Comparison of ENCODE assay signal across 11 cellular contexts in genomic region chr2:20421988-20422678, GRCh38. TPM values are rescaled to one million over a fixed set of nuclear protein-coding genes. Genes with fewer than 3 reads are reported as not detected.
DNase-seq lines count a peak whose midpoint lies in the region; ATAC-seq and TF ChIP-seq lines count a peak whose summit lies in the region.
"Had no signal": no experiment of that assay in that cellular context is flagged by ENCODE, and none has a peak within 500 bp of the region (broad histone marks: within the 10 kb centered on the region; RNA-seq: fewer than 3 reads in every experiment).

No MANE protein-coding gene starts in this region.

- no peak for ATAC-seq in activated CD8-positive, alpha-beta T cell treated with anti-CD3 and anti-CD28 coated beads for 36 hours

- peak overlapping the region in 1 of 4 donors; percentile 26 for H3K4me3 ChIP-seq in esophagus squamous epithelium
- H3K4me3 ChIP-seq in muscle layer of duodenum (ENCODE audit: low read depth in 1 of 2, low read length in 2 of 2): no peak overlapping the region
- H3K4me3 ChIP-seq in uterus: no peak overlapping the region
- H3K4me3 ChIP-seq: A549 had no signal

- peaks cover 16% of the 10 kb centered on the region for H3K4me1 Mint-ChIP-seq in activated CD4-positive, alpha-beta memory T cell treated with anti-CD3 and anti-CD28 coated beads for 36 hours (ENCODE audit: low read depth)
- H3K4me1 Mint-ChIP-seq in activated CD4-positive, alpha-beta memory T cell treated with anti-CD3 and anti-CD28 coated beads, Interleukin-2, amount 10 ng/mL, durations not matched to agents 7 days and 5 days: peaks cover 33% of the 10 kb centered on the region
- H3K4me1 Mint-ChIP-seq in activated CD8-positive, alpha-beta T cell treated with anti-CD3 and anti-CD28 coated beads for 36 hours (ENCODE audit: low read depth): peaks cover 14% of the 10 kb centered on the region

- no peaks in the 10 kb centered on the region for H3K27me3 ChIP-seq in esophagus squamous epithelium
- H3K27me3 ChIP-seq in muscle layer of duodenum (ENCODE audit: low read depth, low read length): no peaks in the 10 kb centered on the region
- no peaks in the 10 kb centered on the region for H3K27me3 ChIP-seq in uterus

- CTCF ChIA-PET in activated CD4-positive, alpha-beta memory T cell treated with anti-CD3 and anti-CD28 coated beads for 36 hours (lab: Charles Lee): interaction anchor here (1.0 to 4.3 kb wide), 8 partner anchors 10 to 286 kb away, joined by 3 to 73 read pairs (median 6); no protein-coding TSS in a partner anchor
- CTCF ChIA-PET in activated CD4-positive, alpha-beta memory T cell treated with anti-CD3 and anti-CD28 coated beads, Interleukin-2, amount 10 ng/mL, durations not matched to agents 7 days and 5 days (lab: Charles Lee): interaction anchor here (0.9 to 7.3 kb wide), 11 partner anchors 10 to 229 kb away, joined by 3 to 106 read pairs (median 5); partner anchors contain the start of genes HS1BP3 and RHOB
- CTCF ChIA-PET in activated CD8-positive, alpha-beta T cell treated with anti-CD3 and anti-CD28 coated beads for 36 hours (lab: Charles Lee): interaction anchor here (0.9 to 7.3 kb wide), 9 partner anchors 9 to 316 kb away, joined by 3 to 68 read pairs (median 4); partner anchors contain the start of gene HS1BP3

- intact Hi-C loops in activated CD4-positive, alpha-beta memory T cell treated with anti-CD3 and anti-CD28 coated beads for 36 hours (cut with micrococcal nuclease): loop anchor here (10.0 kb wide), 1 partner anchor 177 kb away; no protein-coding TSS in a partner anchor
- intact Hi-C loops in esophagus squamous epithelium (cut with DNase I): no loop called here
- intact Hi-C loops in uterus (cut with DNase I; ENCODE audit: low total_unique reads): no loop called here
- intact Hi-C loops in activated CD8-positive, alpha-beta T cell treated with anti-CD3 and anti-CD28 coated beads for 36 hours (cut with micrococcal nuclease): no loop called here

- H3K4me1 ChIP-seq in esophagus squamous epithelium (peaks cover 12 to 69% (median 42%) of the 10 kb centered on the region in 3 donors), muscle layer of duodenum (ENCODE audit: control insufficient read depth in 1 of 2, insufficient read depth in 2 of 2, low read length in 2 of 2) (peaks cover 15 to 42% of the 10 kb centered on the region in 2 donors), uterus (peaks cover 3 to 9% of the 10 kb centered on the region in 2 donors)

- H3K9me3 Mint-ChIP-seq in activated CD4-positive, alpha-beta memory T cell treated with anti-CD3 and anti-CD28 coated beads for 36 hours: no peaks in the 10 kb centered on the region
- H3K9me3 Mint-ChIP-seq in activated CD4-positive, alpha-beta memory T cell treated with anti-CD3 and anti-CD28 coated beads, Interleukin-2, amount 10 ng/mL, durations not matched to agents 7 days and 5 days: peaks cover 3% of the 10 kb centered on the region
- no peaks in the 10 kb centered on the region for H3K9me3 Mint-ChIP-seq in activated CD8-positive, alpha-beta T cell treated with anti-CD3 and anti-CD28 coated beads for 36 hours
- H3K9me3 Mint-ChIP-seq: stimulated activated naive CD8-positive, alpha-beta T cell treated with anti-CD3 and anti-CD28 coated beads, Interleukin-15, Interleukin-2, amounts not matched to agents 100 ng/mL and 50 ng/mL, for 24 hours had no signal

- 36 to 40% methylated on average over 6 of the region's 11 CpGs for WGBS in esophagus squamous epithelium, 2 donors

- no peaks in the 10 kb centered on the region for H3K9me3 ChIP-seq in esophagus squamous epithelium
- H3K9me3 ChIP-seq in muscle layer of duodenum (ENCODE audit: control insufficient read depth in 1 of 2, low read length in 2 of 2): no peaks in the 10 kb centered on the region
- no peaks in the 10 kb centered on the region for H3K9me3 ChIP-seq in uterus
- H3K9me3 ChIP-seq: A549 had no signal

- H3K27ac ChIP-seq in esophagus squamous epithelium (peak overlapping the region; percentile 37 to 86 (median 75)), muscle layer of duodenum (ENCODE audit: low read length) (peak overlapping the region; percentile 67), uterus (peak overlapping the region; percentile 58 to 66)
- H3K27ac ChIP-seq: A549 had no signal

- no peak for TF ChIP-seq CTCF in esophagus squamous epithelium (IDR thresholded peaks at IDR 0.05)
- TF ChIP-seq CTCF in uterus (IDR thresholded peaks at IDR 0.05): no peak
- no peak for TF ChIP-seq CTCF in activated CD8-positive, alpha-beta T cell treated with anti-CD3 and anti-CD28 coated beads for 36 hours (IDR thresholded peaks at IDR 0.05)

- peak; percentile 1 for DNase-seq in activated CD4-positive, alpha-beta memory T cell treated with anti-CD3 and anti-CD28 coated beads for 36 hours
- DNase-seq in activated CD4-positive, alpha-beta memory T cell treated with anti-CD3 and anti-CD28 coated beads, Interleukin-2, amount 10 ng/mL, durations not matched to agents 7 days and 5 days: no peak
- DNase-seq in esophagus squamous epithelium (lab: John Stamatoyannopoulos, UW) (peak; percentile 21), uterus (peak; percentile 85), UCSD-AML1 (lab: John Stamatoyannopoulos, UW; ENCODE audit: unreplicated experiment) (no peak), ecto neural progenitor cell (ENCODE audit: low spot score) (no peak)
- DNase-seq in activated CD8-positive, alpha-beta T cell treated with anti-CD3 and anti-CD28 coated beads for 36 hours: no peak

- POLR2A ChIA-PET in activated CD4-positive, alpha-beta memory T cell treated with anti-CD3 and anti-CD28 coated beads for 36 hours (lab: Charles Lee): interaction anchor here (1.0 kb wide), 1 partner anchor 96 kb away, joined by 4 read pairs; no protein-coding TSS in a partner anchor
- POLR2A ChIA-PET in activated CD4-positive, alpha-beta memory T cell treated with anti-CD3 and anti-CD28 coated beads, Interleukin-2, amount 10 ng/mL, durations not matched to agents 7 days and 5 days (lab: Charles Lee): interaction anchor here (0.5 to 2.1 kb wide), 6 partner anchors 10 to 71 kb away, joined by 3 to 5 read pairs (median 4); partner anchors contain the start of gene RHOB
- POLR2A ChIA-PET in activated CD8-positive, alpha-beta T cell treated with anti-CD3 and anti-CD28 coated beads for 36 hours (lab: Charles Lee): interaction anchor here (1.3 kb wide), 1 partner anchor 13 kb away, joined by 3 read pairs; no protein-coding TSS in a partner anchor

- H3K36me3 Mint-ChIP-seq in activated CD4-positive, alpha-beta memory T cell treated with anti-CD3 and anti-CD28 coated beads for 36 hours: no peaks in the 10 kb centered on the region
- H3K36me3 Mint-ChIP-seq in activated CD4-positive, alpha-beta memory T cell treated with anti-CD3 and anti-CD28 coated beads, Interleukin-2, amount 10 ng/mL, durations not matched to agents 7 days and 5 days (ENCODE audit: low read depth): no peaks in the 10 kb centered on the region
- no peaks in the 10 kb centered on the region for H3K36me3 Mint-ChIP-seq in activated CD8-positive, alpha-beta T cell treated with anti-CD3 and anti-CD28 coated beads for 36 hours (ENCODE audit: low read depth)
- H3K36me3 Mint-ChIP-seq: activated naive CD8-positive, alpha-beta T cell had no signal

- TF ChIP-seq POLR2A in esophagus squamous epithelium (IDR thresholded peaks at IDR 0.05) (no peak), uterus (IDR thresholded peaks at IDR 0.05) (no peak)

- no peak overlapping the region for H3K27ac Mint-ChIP-seq in activated CD4-positive, alpha-beta memory T cell treated with anti-CD3 and anti-CD28 coated beads for 36 hours
- H3K27ac Mint-ChIP-seq in activated CD4-positive, alpha-beta memory T cell treated with anti-CD3 and anti-CD28 coated beads, Interleukin-2, amount 10 ng/mL, durations not matched to agents 7 days and 5 days: no peak overlapping the region
- H3K27ac Mint-ChIP-seq in activated CD8-positive, alpha-beta T cell treated with anti-CD3 and anti-CD28 coated beads for 36 hours: no peak overlapping the region
- H3K27ac Mint-ChIP-seq: activated naive CD8-positive, alpha-beta T cell; stimulated activated naive CD8-positive, alpha-beta T cell treated with anti-CD3 and anti-CD28 coated beads, Interleukin-15, Interleukin-2, amounts not matched to agents 100 ng/mL and 50 ng/mL, for 24 hours had no signal

- no peak overlapping the region for H3K4me3 Mint-ChIP-seq in activated CD4-positive, alpha-beta memory T cell treated with anti-CD3 and anti-CD28 coated beads for 36 hours
- H3K4me3 Mint-ChIP-seq in activated CD4-positive, alpha-beta memory T cell treated with anti-CD3 and anti-CD28 coated beads, Interleukin-2, amount 10 ng/mL, durations not matched to agents 7 days and 5 days: no peak overlapping the region
- no peak overlapping the region for H3K4me3 Mint-ChIP-seq in activated CD8-positive, alpha-beta T cell treated with anti-CD3 and anti-CD28 coated beads for 36 hours
- H3K4me3 Mint-ChIP-seq: activated naive CD8-positive, alpha-beta T cell; stimulated activated naive CD8-positive, alpha-beta T cell treated with anti-CD3 and anti-CD28 coated beads, Interleukin-15, Interleukin-2, amounts not matched to agents 100 ng/mL and 50 ng/mL, for 24 hours had no signal

- H3K27me3 Mint-ChIP-seq in activated CD4-positive, alpha-beta memory T cell treated with anti-CD3 and anti-CD28 coated beads for 36 hours: peaks cover 1% of the 10 kb centered on the region
- H3K27me3 Mint-ChIP-seq in activated CD4-positive, alpha-beta memory T cell treated with anti-CD3 and anti-CD28 coated beads, Interleukin-2, amount 10 ng/mL, durations not matched to agents 7 days and 5 days: peaks cover 9% of the 10 kb centered on the region
- H3K27me3 Mint-ChIP-seq in activated CD8-positive, alpha-beta T cell treated with anti-CD3 and anti-CD28 coated beads for 36 hours: no peaks in the 10 kb centered on the region

- H3K36me3 ChIP-seq in esophagus squamous epithelium: no peaks in the 10 kb centered on the region
- no peaks in the 10 kb centered on the region for H3K36me3 ChIP-seq in muscle layer of duodenum (ENCODE audit: control insufficient read depth in 1 of 2, insufficient read depth in 2 of 2, low read length in 2 of 2)
- H3K36me3 ChIP-seq in uterus: no peaks in the 10 kb centered on the region

RNA-seq across cellular contexts. Expression of gene RHOB, which starts 24.7 kb away (rescaled TPM):
- 10 to 100 TPM; 31.6 to 33.6 TPM for total RNA-seq in activated CD4-positive, alpha-beta memory T cell treated with anti-CD3 and anti-CD28 coated beads for 36 hours
- 10 to 100 TPM; 14.0 to 14.4 TPM for total RNA-seq in activated CD4-positive, alpha-beta memory T cell treated with anti-CD3 and anti-CD28 coated beads, Interleukin-2, amount 10 ng/mL, durations not matched to agents 7 days and 5 days
- 100 to 1,000 TPM in 3 of 4 donors, 10 to 100 TPM in 1; 61.7 to 245 (median 144) TPM for total RNA-seq in esophagus squamous epithelium
- total RNA-seq in uterus: 1,000 to 10,000 TPM in 1 of 4 donors, 100 to 1,000 TPM in 3; 242 to 1,280 (median 486) TPM
- total RNA-seq in activated CD8-positive, alpha-beta T cell treated with anti-CD3 and anti-CD28 coated beads for 36 hours: 10 to 100 TPM; 14.2 to 15.4 TPM

Comparison
In these comparisons a context has a peak if more than half of its experiments do, and no peak if none do; other contexts are left out.
1. DNase-seq: peak in activated CD4-positive, alpha-beta memory T cell treated with anti-CD3 and anti-CD28 coated beads for 36 hours (single experiment), esophagus squamous epithelium (single experiment) and uterus (2 of 2); none in activated CD4-positive, alpha-beta memory T cell treated with anti-CD3 and anti-CD28 coated beads, Interleukin-2, amount 10 ng/mL, durations not matched to agents 7 days and 5 days (single experiment), activated CD8-positive, alpha-beta T cell treated with anti-CD3 and anti-CD28 coated beads for 36 hours (single experiment), UCSD-AML1 (single experiment) and ecto neural progenitor cell (single experiment).
2. Peak in every context shown above with its lines, with median percentiles within 50 percentile points of each other: H3K27ac ChIP-seq.